ENCODE assay signal across 30 cellular contexts in the genomic region with DNA sequence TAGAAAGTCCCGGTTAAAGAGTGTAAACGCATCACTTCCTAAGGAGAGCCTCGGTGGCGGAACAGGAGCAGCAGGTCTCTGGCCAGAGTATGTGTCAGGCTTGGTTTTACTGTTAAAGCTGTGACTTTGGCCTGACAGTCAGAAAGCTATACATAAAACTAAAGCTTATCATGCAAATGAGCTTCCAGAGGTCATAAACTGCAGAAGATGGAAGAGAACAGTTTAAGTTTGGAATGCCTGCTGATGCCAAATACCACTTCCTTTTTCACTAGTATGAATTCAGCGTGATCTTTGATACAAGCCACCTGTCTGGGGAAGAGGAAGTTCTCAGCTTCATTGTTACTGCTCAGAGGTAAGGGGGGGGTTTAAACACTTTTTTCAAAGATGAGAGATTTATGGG.
DNase-seq lines count a peak whose midpoint lies in the region; ATAC-seq and TF ChIP-seq lines count a peak whose summit lies in the region.
"Had no signal": no experiment of that assay in that cellular context is flagged by ENCODE, and none has a peak within 500 bp of the region (broad histone marks: within the 10 kb centered on the region; RNA-seq: fewer than 3 reads in every experiment).

No MANE protein-coding gene starts in this region.

- peak; percentile 63 for ATAC-seq in GM19395 (IDR thresholded peaks at IDR 0.05; ENCODE audit: unreplicated experiment)
- ATAC-seq in left colon = peak; percentile 86
- ATAC-seq in stimulated activated memory B cell treated with anti-CD40 and anti-IgM and Interleukin-4, amounts not matched to agents 10 μg/mL and 1 μg/mL and 100 μg/mL, for 72 hours = no peak
- ATAC-seq in GM21619 (IDR thresholded peaks at IDR 0.05; ENCODE audit: unreplicated experiment) = no peak
- no peak for ATAC-seq in upper lobe of left lung (ENCODE audit: low FRiP score in 2 of 2)
- ATAC-seq: GM23338 had no signal

- no peak for TF ChIP-seq POLR2A in upper lobe of left lung (IDR thresholded peaks at IDR 0.05)

- H3K27ac Mint-ChIP-seq in stimulated activated memory B cell treated with anti-CD40 and anti-IgM and Interleukin-4, amounts not matched to agents 10 μg/mL and 1 μg/mL and 100 μg/mL, for 72 hours = no peak overlapping the region
- H3K27ac Mint-ChIP-seq: activated naive CD4-positive, alpha-beta T cell treated with anti-CD3 and anti-CD28 coated beads for 36 hours; GM23338; immature natural killer cell; nephron progenitor cell; type B pancreatic cell had no signal

- no peak overlapping the region for H3K9ac ChIP-seq in OCI-LY3 (ENCODE audit: low read length)
- H3K9ac ChIP-seq: BLaER1 treated with 17β-estradiol and CSF1 and Interleukin-3, amounts not matched to agents 10 nM and 100 nM had no signal

- H2AFZ ChIP-seq in OCI-LY3 (ENCODE audit: low read depth, low read length) = no peak overlapping the region
- H2AFZ ChIP-seq: GM23338 had no signal

- peaks cover 6% of the 10 kb centered on the region for H3K4me1 Mint-ChIP-seq in stimulated activated memory B cell treated with anti-CD40 and anti-IgM and Interleukin-4, amounts not matched to agents 10 μg/mL and 1 μg/mL and 100 μg/mL, for 72 hours
- H3K4me1 Mint-ChIP-seq: immature natural killer cell had no signal

- H3K4me2 ChIP-seq in OCI-LY3 (ENCODE audit: low read length) = peak overlapping the region; percentile 48
- H3K4me2 ChIP-seq: GM23338 had no signal

- H3K4me3 Mint-ChIP-seq in stimulated activated memory B cell treated with anti-CD40 and anti-IgM and Interleukin-4, amounts not matched to agents 10 μg/mL and 1 μg/mL and 100 μg/mL, for 72 hours = no peak overlapping the region
- H3K4me3 Mint-ChIP-seq: activated naive CD4-positive, alpha-beta T cell treated with anti-CD3 and anti-CD28 coated beads for 36 hours; GM23338; immature natural killer cell; nephron progenitor cell; type B pancreatic cell had no signal

- peaks cover 9% of the 10 kb centered on the region for H3K27me3 Mint-ChIP-seq in stimulated activated memory B cell treated with anti-CD40 and anti-IgM and Interleukin-4, amounts not matched to agents 10 μg/mL and 1 μg/mL and 100 μg/mL, for 72 hours

- 44 to 51% methylated on average over 5 of the region's 5 CpGs for WGBS in upper lobe of left lung, 2 donors

- H3K36me3 ChIP-seq in GM06990 (ENCODE audit: control insufficient read depth, insufficient read depth, low read length) (no peaks in the 10 kb centered on the region), OCI-LY3 (replicated peaks; ENCODE audit: low read depth, low read length) (no peaks in the 10 kb centered on the region), upper lobe of left lung (peaks cover 0 to 3% (median 0%) of the 10 kb centered on the region in 4 donors), HAP-1 (replicated peaks) (no peaks in the 10 kb centered on the region)
- H3K36me3 ChIP-seq: breast epithelium had no signal

- H3K4me1 ChIP-seq in OCI-LY3 (ENCODE audit: low read length) = peaks cover 19% of the 10 kb centered on the region
- peaks cover 0 to 6% (median 0%) of the 10 kb centered on the region in 4 donors for H3K4me1 ChIP-seq in upper lobe of left lung
- H3K4me1 ChIP-seq in HAP-1 = no peaks in the 10 kb centered on the region
- H3K4me1 ChIP-seq: breast epithelium had no signal

- H3K27ac ChIP-seq in OCI-LY3 (ENCODE audit: low read length) = peak overlapping the region; percentile 6; the same call in 1 of the 2 replicates
- no peak overlapping the region for H3K27ac ChIP-seq in upper lobe of left lung
- H3K27ac ChIP-seq: BLaER1 treated with 17β-estradiol and CSF1 and Interleukin-3, amounts not matched to agents 10 nM and 100 nM; breast epithelium; sigmoid colon had no signal

- H3K79me2 ChIP-seq in OCI-LY3 (ENCODE audit: low read length) = no peaks in the 10 kb centered on the region

- no peaks in the 10 kb centered on the region for H3K9me3 Mint-ChIP-seq in stimulated activated memory B cell treated with anti-CD40 and anti-IgM and Interleukin-4, amounts not matched to agents 10 μg/mL and 1 μg/mL and 100 μg/mL, for 72 hours
- H3K9me3 Mint-ChIP-seq: activated naive CD4-positive, alpha-beta T cell treated with anti-CD3 and anti-CD28 coated beads for 36 hours; GM23338; immature natural killer cell; nephron progenitor cell; type B pancreatic cell had no signal

- no peaks in the 10 kb centered on the region for H3K36me3 Mint-ChIP-seq in stimulated activated memory B cell treated with anti-CD40 and anti-IgM and Interleukin-4, amounts not matched to agents 10 μg/mL and 1 μg/mL and 100 μg/mL, for 72 hours
- H3K36me3 Mint-ChIP-seq: immature natural killer cell had no signal

- no peaks in the 10 kb centered on the region for H4K20me1 ChIP-seq in OCI-LY3 (ENCODE audit: insufficient read depth, low read length)
- H4K20me1 ChIP-seq: BLaER1 treated with 17β-estradiol and CSF1 and Interleukin-3, amounts not matched to agents 10 nM and 100 nM had no signal

- H3K9me3 ChIP-seq in OCI-LY3 (ENCODE audit: insufficient read depth, low read length) (no peaks in the 10 kb centered on the region), upper lobe of left lung (no peaks in the 10 kb centered on the region), HAP-1 (no peaks in the 10 kb centered on the region)
- H3K9me3 ChIP-seq: BLaER1 treated with 17β-estradiol and CSF1 and Interleukin-3, amounts not matched to agents 10 nM and 100 nM; breast epithelium; sigmoid colon had no signal

- DNase-seq in GM06990 (ENCODE audit: extremely low read depth, insufficient read length) = peak; percentile 60
- DNase-seq in left colon = no peak
- no peak for DNase-seq in upper lobe of left lung
- DNase-seq in HAP-1 (ENCODE audit: low spot score in 2 of 2) = no peak
- DNase-seq: activated CD4-positive, alpha-beta T cell treated with anti-CD3 and anti-CD28 coated beads for 1 hour; activated naive CD4-positive, alpha-beta T cell treated with anti-CD3 and anti-CD28 coated beads for 36 hours; activated T-cell treated with anti-CD3 and anti-CD28 coated beads, Interleukin-2, amount 50 U/mL, for 48 hours; amniotic stem cell; Calu3; cortex of kidney; immature natural killer cell; midbrain; NCI-H1105; NCI-H2081; NCI-H345; NCI-H82; nephron progenitor cell; OCI-M1; posterior cingulate gyrus; SHP77 treated with DMSO at 0.1 percent for 48 hours; sigmoid colon; stimulated activated CD8-positive, alpha-beta memory T cell treated with anti-CD3 and anti-CD28 coated beads, Interleukin-4, amount 100 ng/mL, for 48 hours had no signal

- intact Hi-C loops in left colon (cut with DNase I, micrococcal nuclease) = no loop called here

- no peak for TF ChIP-seq EP300 in upper lobe of left lung (IDR thresholded peaks at IDR 0.05)

- TF ChIP-seq CTCF in GM06990 (IDR thresholded peaks at IDR 0.05; ENCODE audit: insufficient read depth, low read length, poor library complexity, severe bottlenecking) (no peak), OCI-LY3 (IDR thresholded peaks at IDR 0.05; ENCODE audit: low read depth, low read length) (no peak), upper lobe of left lung (IDR thresholded peaks at IDR 0.05) (no peak)

- in situ Hi-C loops in HAP-1 (cut with MboI; ENCODE audit: low sequenced_read_pairs) = no loop called here

- H3K27me3 ChIP-seq in GM06990 (replicated peaks; ENCODE audit: control insufficient read depth, insufficient read depth, low read length) (no peaks in the 10 kb centered on the region; the same call in 1 of the 2 replicates), OCI-LY3 (ENCODE audit: low read depth, low read length) (0 out of 2 replicates have a peak, but pooled peaks cover 2% of the 10 kb centered on the region), upper lobe of left lung (no peaks in the 10 kb centered on the region), HAP-1 (ENCODE audit: low read depth) (no peaks in the 10 kb centered on the region)
- H3K27me3 ChIP-seq: BLaER1 treated with 17β-estradiol and CSF1 and Interleukin-3, amounts not matched to agents 10 nM and 100 nM; breast epithelium; sigmoid colon had no signal

- no peak overlapping the region for H3K4me3 ChIP-seq in GM06990 (replicated peaks; ENCODE audit: low read depth, low read length)
- peak overlapping the region; percentile 18; the same call in 1 of the 2 replicates for H3K4me3 ChIP-seq in OCI-LY3 (ENCODE audit: low read length)
- no peak overlapping the region for H3K4me3 ChIP-seq in upper lobe of left lung
- H3K4me3 ChIP-seq in HAP-1 = no peak overlapping the region
- H3K4me3 ChIP-seq: BLaER1 treated with 17β-estradiol and CSF1 and Interleukin-3, amounts not matched to agents 10 nM and 100 nM; breast epithelium; GM23338; sigmoid colon had no signal

Comparison
In these comparisons a context has a peak if more than half of its experiments do, and no peak if none do; other contexts are left out.
1. ATAC-seq: peak in GM19395 (single experiment) and left colon (single experiment); none in stimulated activated memory B cell treated with anti-CD40 and anti-IgM and Interleukin-4, amounts not matched to agents 10 μg/mL and 1 μg/mL and 100 μg/mL, for 72 hours (single experiment), GM21619 (single experiment) and upper lobe of left lung (0 of 2).